ENCODE assay signal across 11 cellular contexts in the genomic region with DNA sequence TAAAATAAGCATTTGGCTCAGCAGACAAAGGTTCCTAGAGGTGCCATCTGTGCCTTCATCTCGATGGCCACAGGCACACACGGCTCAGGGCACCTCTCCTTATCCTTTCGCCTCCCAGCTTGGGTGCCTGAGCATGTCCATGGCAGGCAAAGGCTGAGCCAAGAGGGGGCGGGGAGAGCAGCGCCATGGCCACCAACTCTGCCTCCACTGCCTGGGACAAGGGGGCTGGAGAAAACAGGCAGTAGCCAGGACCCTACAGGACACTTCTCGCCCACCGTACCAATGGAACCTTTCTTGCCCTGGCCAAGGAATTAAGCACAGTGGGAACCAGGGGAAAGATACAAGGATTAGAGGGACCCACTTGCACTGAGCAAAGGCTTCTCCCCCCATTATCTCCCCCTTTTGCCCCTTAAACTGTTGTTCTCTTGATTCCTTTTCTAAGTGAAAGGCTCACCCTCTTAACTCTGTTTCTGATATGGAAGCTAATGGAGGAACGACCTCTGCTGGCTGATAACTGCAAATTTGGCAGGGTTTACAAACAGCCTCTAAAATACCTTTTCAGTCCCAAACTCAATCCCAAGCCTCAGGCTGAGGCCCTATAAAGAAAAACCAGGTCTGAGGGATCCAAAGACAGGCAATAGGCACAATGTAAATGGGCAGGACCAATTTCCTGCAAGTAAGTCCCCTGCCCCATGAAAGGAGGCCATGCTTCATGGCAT.
DNase-seq lines count a peak whose midpoint lies in the region; ATAC-seq and TF ChIP-seq lines count a peak whose summit lies in the region.
"Had no signal": no experiment of that assay in that cellular context is flagged by ENCODE, and none has a peak within 500 bp of the region (broad histone marks: within the 10 kb centered on the region; RNA-seq: fewer than 3 reads in every experiment).

No MANE protein-coding gene starts in this region.

- peak; percentile 3 for DNase-seq in SIG-M5 treated with dmso at 0.1 percent for 504 hours (lab: John Stamatoyannopoulos, UW; ENCODE audit: unreplicated experiment)
- no peak for DNase-seq in SIG-M5 (lab: John Stamatoyannopoulos, UW)
- DNase-seq in Jurkat, Clone E6-1 (ENCODE audit: low read depth, low spot score), result peak; percentile 3
- peak; percentile 3 for DNase-seq in amniotic epithelial cell (ENCODE audit: low read depth)
- peak; percentile 75 for DNase-seq in osteocyte (ENCODE audit: extremely low spot score, unreplicated experiment)
- no peak for DNase-seq in GOT3 (lab: John Stamatoyannopoulos, UW)
- no peak for DNase-seq in cerebellum (ENCODE audit: low spot score)
- DNase-seq: anterior cingulate cortex, ovary had no signal

- H3K4me3 Mint-ChIP-seq in osteocyte (ENCODE audit: unreplicated experiment), result no peak overlapping the region
- H3K4me3 Mint-ChIP-seq: immature natural killer cell had no signal

- H3K4me1 Mint-ChIP-seq in osteocyte (ENCODE audit: unreplicated experiment), result no peaks in the 10 kb centered on the region
- H3K4me1 Mint-ChIP-seq: immature natural killer cell had no signal

- TF ChIP-seq CTCF in osteocyte (IDR thresholded peaks at IDR 0.05), result peak; percentile 28

- H3K4me3 ChIP-seq in Jurkat, Clone E6-1 (ENCODE audit: low read length), result no peak overlapping the region
- H3K4me3 ChIP-seq: ovary had no signal

- no peak overlapping the region for H3K27ac Mint-ChIP-seq in osteocyte (ENCODE audit: unreplicated experiment)
- H3K27ac Mint-ChIP-seq: immature natural killer cell had no signal

- no peak for ATAC-seq in HG03280 (IDR thresholded peaks at IDR 0.05; ENCODE audit: unreplicated experiment)

- H3K36me3 Mint-ChIP-seq in osteocyte (ENCODE audit: unreplicated experiment), result no peaks in the 10 kb centered on the region
- H3K36me3 Mint-ChIP-seq: immature natural killer cell had no signal

- no peaks in the 10 kb centered on the region for H3K9me3 Mint-ChIP-seq in osteocyte (ENCODE audit: unreplicated experiment)

- no peaks in the 10 kb centered on the region for H3K27me3 Mint-ChIP-seq in osteocyte (ENCODE audit: unreplicated experiment)

Comparison
In these comparisons a context has a peak if more than half of its experiments do, and no peak if none do; other contexts are left out.
1. DNase-seq: peak in SIG-M5 treated with dmso at 0.1 percent for 504 hours (single experiment), Jurkat, Clone E6-1 (single experiment), amniotic epithelial cell (single experiment) and osteocyte (single experiment); none in SIG-M5 (single experiment), GOT3 (single experiment) and cerebellum (single experiment).